8 cellular contexts compared by ENCODE assay signal in genomic region chr18:50287441-50288347, GRCh38. TPM values are rescaled to one million over a fixed set of nuclear protein-coding genes. Genes with fewer than 3 reads are reported as not detected.
DNase-seq lines count a peak whose midpoint lies in the region; ATAC-seq and TF ChIP-seq lines count a peak whose summit lies in the region.

Gene CXXC1, minus strand, starts transcription at chr18:50287692. Its CDS starts 103 bp downstream, at chr18:50287589.

- peak within 1 kb of the TSS; percentile 97 for H3K27ac ChIP-seq in naive thymus-derived CD4-positive, alpha-beta T cell (ENCODE audit: low read depth, low read length)

- peak within 1 kb of the TSS; percentile 91 to 100 (median 98) for H3K4me3 Mint-ChIP-seq in naive thymus-derived CD4-positive, alpha-beta T cell
- H3K4me3 Mint-ChIP-seq in stimulated activated naive B cell treated with anti-CD40 and anti-IgM and Interleukin-4, amounts not matched to agents 10 μg/mL and 1 μg/mL and 100 μg/mL, for 72 hours = peak within 1 kb of the TSS; percentile 94

- peaks cover 0 to 44% (median 5%) of the 10 kb centered on the region in 3 experiments for H3K36me3 ChIP-seq in naive thymus-derived CD4-positive, alpha-beta T cell (ENCODE audit: control insufficient read depth in 2 of 3, insufficient read depth in 3 of 3, low read length in 3 of 3)

- CTCF ChIA-PET in naive thymus-derived CD4-positive, alpha-beta T cell (lab: Charles Lee) = no interaction called here

- peaks cover 6 to 39% (median 28%) of the 10 kb centered on the region in 7 donors for H3K4me1 Mint-ChIP-seq in naive thymus-derived CD4-positive, alpha-beta T cell
- H3K4me1 Mint-ChIP-seq in stimulated activated naive B cell treated with anti-CD40 and anti-IgM and Interleukin-4, amounts not matched to agents 10 μg/mL and 1 μg/mL and 100 μg/mL, for 72 hours = peaks cover 30 to 39% of the 10 kb centered on the region in 2 donors

- peak within 1 kb of the TSS; percentile 98 for H3K4me3 ChIP-seq in naive thymus-derived CD4-positive, alpha-beta T cell (ENCODE audit: low read length)

- TF ChIP-seq CTCF in LNCAP (IDR thresholded peaks at IDR 0.05) = peak; percentile 22; the same call in 1 of the 2 replicates

- POLR2A ChIA-PET in naive thymus-derived CD4-positive, alpha-beta T cell (lab: Charles Lee) = interaction anchor here (0.6 to 2.3 kb wide), 2 partner anchors 10 to 12 kb away, joined by 3 to 17 read pairs; no protein-coding TSS in a partner anchor

- peaks cover 0 to 2% (median 0%) of the 10 kb centered on the region in 5 donors for H3K27me3 Mint-ChIP-seq in naive thymus-derived CD4-positive, alpha-beta T cell
- no peaks in the 10 kb centered on the region for H3K27me3 Mint-ChIP-seq in stimulated activated naive B cell treated with anti-CD40 and anti-IgM and Interleukin-4, amounts not matched to agents 10 μg/mL and 1 μg/mL and 100 μg/mL, for 72 hours

- H3K27me3 ChIP-seq in naive thymus-derived CD4-positive, alpha-beta T cell (ENCODE audit: control insufficient read depth in 2 of 2, insufficient read depth in 2 of 2, low read length in 2 of 2) = no peaks in the 10 kb centered on the region

- peak; percentile 92 for ATAC-seq in naive thymus-derived CD4-positive, alpha-beta T cell
- peak; percentile 93 for ATAC-seq in stimulated activated naive B cell treated with anti-CD40 and anti-IgM and Interleukin-4, amounts not matched to agents 10 μg/mL and 1 μg/mL and 100 μg/mL, for 72 hours (replicated peaks)

- DNase-seq in ELF-1 (ENCODE audit: low read depth, low spot score) = peak; percentile 100
- DNase-seq in GOT3 (lab: John Stamatoyannopoulos, UW) = peak; percentile 78
- peak; percentile 100 for DNase-seq in RPMI8226
- peak; percentile 92 to 96 for DNase-seq in activated T-helper 1 cell treated with anti-CD3 and anti-CD28 coated beads, Interleukin-2, amount 50 U/mL, for 16 hours (ENCODE audit: low read depth in 1 of 2, low spot score in 1 of 2)
- DNase-seq in fibroblast of gingiva (ENCODE audit: low read depth) = peak; percentile 100
- DNase-seq in naive thymus-derived CD4-positive, alpha-beta T cell = peak; percentile 89 to 98 (median 97)
- peak; percentile 98 for DNase-seq in stimulated activated naive B cell treated with anti-CD40 and anti-IgM and Interleukin-4, amounts not matched to agents 10 μg/mL and 1 μg/mL and 100 μg/mL, for 72 hours

- intact Hi-C loops in naive thymus-derived CD4-positive, alpha-beta T cell (cut with micrococcal nuclease) = loop anchor here (1.0 to 10.0 kb wide), 20 partner anchors 7 to 1443 kb away; partner anchors contain the start of genes CFAP53 (in 2 of the 2), MEX3C (in 2 of the 2), RPL17 (in 2 of the 2) and ACAA2 (in 1 of the 2)

- peaks cover 4 to 36% (median 19%) of the 10 kb centered on the region in 5 donors for H3K36me3 Mint-ChIP-seq in naive thymus-derived CD4-positive, alpha-beta T cell
- H3K36me3 Mint-ChIP-seq in stimulated activated naive B cell treated with anti-CD40 and anti-IgM and Interleukin-4, amounts not matched to agents 10 μg/mL and 1 μg/mL and 100 μg/mL, for 72 hours = peaks cover 34 to 45% of the 10 kb centered on the region in 2 donors

- H3K27ac Mint-ChIP-seq in naive thymus-derived CD4-positive, alpha-beta T cell = peak within 1 kb of the TSS; percentile 94 to 100 (median 99)
- peak within 1 kb of the TSS; percentile 92 for H3K27ac Mint-ChIP-seq in stimulated activated naive B cell treated with anti-CD40 and anti-IgM and Interleukin-4, amounts not matched to agents 10 μg/mL and 1 μg/mL and 100 μg/mL, for 72 hours

- H3K9me3 Mint-ChIP-seq in naive thymus-derived CD4-positive, alpha-beta T cell = peaks cover 0 to 3% (median 0%) of the 10 kb centered on the region in 11 donors
- H3K9me3 Mint-ChIP-seq in stimulated activated naive B cell treated with anti-CD40 and anti-IgM and Interleukin-4, amounts not matched to agents 10 μg/mL and 1 μg/mL and 100 μg/mL, for 72 hours = no peaks in the 10 kb centered on the region

- H3K4me1 ChIP-seq in naive thymus-derived CD4-positive, alpha-beta T cell (ENCODE audit: control insufficient read depth in 2 of 2, insufficient read depth in 2 of 2, low read length in 2 of 2) = peaks cover 0 to 7% of the 10 kb centered on the region in 2 donors

- H3K9me3 ChIP-seq in naive thymus-derived CD4-positive, alpha-beta T cell (ENCODE audit: control insufficient read depth in 2 of 3, low read length in 3 of 3) = no peaks in the 10 kb centered on the region

RNA-seq across cellular contexts. Expression of gene CXXC1, which starts in this region (rescaled TPM):
- total RNA-seq in naive thymus-derived CD4-positive, alpha-beta T cell = 100 to 1,000 TPM; 141 to 197 (median 155) TPM
- polyA plus RNA-seq in naive thymus-derived CD4-positive, alpha-beta T cell = 100 to 1,000 TPM in 1 of 2 donors, 10 to 100 TPM in 1; 78.3 to 111 TPM

Comparison
In these comparisons a context has a peak if more than half of its experiments do, and no peak if none do; other contexts are left out.
1. Peak in every context shown above with its lines: DNase-seq, ATAC-seq, H3K4me3 ChIP-seq and H3K27ac ChIP-seq.